Comparison of ENCODE assay signal across 24 cellular contexts in genomic region chr13:23146811-23147245, GRCh38.
A peak's percentile ranks its signal among the peaks of the same experiment; 100 is the strongest.
DNase-seq lines count a peak whose midpoint lies in the region; ATAC-seq and TF ChIP-seq lines count a peak whose summit lies in the region.
"Had no signal": no experiment of that assay in that cellular context is flagged by ENCODE, and none has a peak within 500 bp of the region (broad histone marks: within the 10 kb centered on the region; RNA-seq: fewer than 3 reads in every experiment).

No MANE protein-coding gene starts in this region.

- DNase-seq in Ammon's horn (ENCODE audit: low spot score) (peak; percentile 24), NB4 (ENCODE audit: low read depth) (peak; percentile 80), amniotic epithelial cell (ENCODE audit: low read depth) (peak; percentile 10), middle frontal gyrus (ENCODE audit: extremely low spot score, low spot score) (peak; percentile 23), NCI-H510A treated with DMSO at 0.1 percent for 48 hours (lab: John Stamatoyannopoulos, UW) (no peak)
- no peak for DNase-seq in activated CD4-positive, CD25-positive, alpha-beta regulatory T cell (lab: John Stamatoyannopoulos, UW)
- no peak for DNase-seq in stimulated activated CD4-positive, alpha-beta T cell treated with anti-CD3 and anti-CD28 coated beads, Interleukin-15, amount 100 ng/mL, for 24 hours
- DNase-seq: activated CD4-positive, alpha-beta T cell treated with anti-CD3 and anti-CD28 coated beads for 36 hours; activated CD8-positive, alpha-beta memory T cell treated with anti-CD3 and anti-CD28 coated beads, Interleukin-2, amount 50 U/mL, for 4 hours; activated effector memory CD4-positive, alpha-beta T cell treated with anti-CD3 and anti-CD28 coated beads, Interleukin-2, amount 50 U/mL, for 16 hours; amniotic stem cell; CD8-positive, alpha-beta memory T cell; central memory CD4-positive, alpha-beta T cell; effector CD8-positive, alpha-beta T cell; hippocampal formation; kidney; NCI-H1105; NCI-H2171 treated with DMSO at 0.1 percent for 48 hours; NCI-H774 had no signal

- no peak for ATAC-seq in GM21786 (IDR thresholded peaks at IDR 0.05; ENCODE audit: unreplicated experiment)
- ATAC-seq: A549; activated CD4-positive, alpha-beta T cell treated with anti-CD3 and anti-CD28 coated beads for 36 hours; Right ventricle myocardium inferior had no signal

- no peak overlapping the region for H3K4me3 ChIP-seq in NB4 (ENCODE audit: low read depth, low read length)
- H3K4me3 ChIP-seq: A549, neural progenitor cell, vagina had no signal

- TF ChIP-seq POLR2A in NB4 (IDR thresholded peaks at IDR 0.05; ENCODE audit: extremely low read depth, insufficient read length), result no peak

- no peak for TF ChIP-seq CTCF in NB4 (IDR thresholded peaks at IDR 0.05; ENCODE audit: low read depth, low read length)

Comparison
In these comparisons a context has a peak if more than half of its experiments do, and no peak if none do; other contexts are left out.
1. DNase-seq: peak in Ammon's horn (single experiment), NB4 (single experiment), amniotic epithelial cell (single experiment) and middle frontal gyrus (single experiment); none in NCI-H510A treated with DMSO at 0.1 percent for 48 hours (single experiment), activated CD4-positive, CD25-positive, alpha-beta regulatory T cell (0 of 4) and stimulated activated CD4-positive, alpha-beta T cell treated with anti-CD3 and anti-CD28 coated beads, Interleukin-15, amount 100 ng/mL, for 24 hours (single experiment).